Comparison of ENCODE assay signal across 1 cellular context in the genomic region with DNA sequence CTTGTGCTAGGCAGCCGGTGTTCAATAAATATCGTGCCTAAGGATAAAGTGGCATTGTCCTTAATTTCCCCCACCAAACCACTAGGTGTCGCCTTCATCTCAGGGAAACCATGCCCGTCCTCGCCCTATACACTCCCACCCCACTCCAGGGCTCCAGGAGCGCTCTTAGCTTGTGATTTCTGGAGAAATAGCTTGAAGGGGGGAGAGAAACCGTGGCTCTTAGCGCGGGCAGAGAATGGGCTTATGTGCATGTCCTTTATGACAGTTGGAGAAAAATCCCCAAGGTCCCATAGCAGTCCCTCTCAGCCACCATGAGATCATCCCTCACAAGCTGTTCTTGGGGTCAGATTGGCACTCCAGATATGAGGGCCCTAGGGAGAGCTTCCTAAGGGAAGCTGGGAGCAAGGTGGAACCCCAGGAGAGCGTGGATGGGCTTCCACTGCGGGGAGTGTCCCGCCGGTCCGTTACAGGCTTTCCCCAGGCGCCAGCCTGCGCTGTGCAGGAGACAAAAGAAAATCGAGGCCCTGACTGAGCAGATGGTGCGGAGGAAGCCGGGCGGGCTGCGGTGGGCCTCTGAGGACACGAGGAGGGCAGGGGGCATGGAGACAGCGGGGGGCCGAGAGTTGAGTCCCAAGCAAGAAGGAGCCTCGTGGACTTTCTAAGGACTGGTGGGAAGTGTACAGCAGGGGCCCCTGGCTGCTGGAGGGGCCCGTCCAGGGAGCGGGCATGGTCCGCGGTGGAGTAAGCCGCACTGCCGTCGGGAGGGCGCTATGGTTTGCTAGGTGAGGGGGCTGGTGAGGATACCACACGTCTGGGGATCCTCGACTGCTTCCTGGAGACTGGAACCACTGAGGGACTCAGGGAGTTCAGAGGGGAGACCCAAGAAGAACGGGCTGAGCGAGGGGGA.
A peak's percentile ranks its signal among the peaks of the same experiment; 100 is the strongest.
TF ChIP-seq lines count a peak whose summit lies in the region.

No MANE protein-coding gene starts in this region.

TF ChIP-seq in A549, 52 proteins besides CTCF, POLR2A, EP300 and RAD21:
- no peak for TF ChIP-seq ZSCAN20 (CRISPR knock-in tag; IDR thresholded peaks at IDR 0.05)
- TF ChIP-seq SMC3 (IDR thresholded peaks at IDR 0.05), result peak; percentile 59
